Comparison of ENCODE assay signal across 8 cellular contexts in the genomic region with DNA sequence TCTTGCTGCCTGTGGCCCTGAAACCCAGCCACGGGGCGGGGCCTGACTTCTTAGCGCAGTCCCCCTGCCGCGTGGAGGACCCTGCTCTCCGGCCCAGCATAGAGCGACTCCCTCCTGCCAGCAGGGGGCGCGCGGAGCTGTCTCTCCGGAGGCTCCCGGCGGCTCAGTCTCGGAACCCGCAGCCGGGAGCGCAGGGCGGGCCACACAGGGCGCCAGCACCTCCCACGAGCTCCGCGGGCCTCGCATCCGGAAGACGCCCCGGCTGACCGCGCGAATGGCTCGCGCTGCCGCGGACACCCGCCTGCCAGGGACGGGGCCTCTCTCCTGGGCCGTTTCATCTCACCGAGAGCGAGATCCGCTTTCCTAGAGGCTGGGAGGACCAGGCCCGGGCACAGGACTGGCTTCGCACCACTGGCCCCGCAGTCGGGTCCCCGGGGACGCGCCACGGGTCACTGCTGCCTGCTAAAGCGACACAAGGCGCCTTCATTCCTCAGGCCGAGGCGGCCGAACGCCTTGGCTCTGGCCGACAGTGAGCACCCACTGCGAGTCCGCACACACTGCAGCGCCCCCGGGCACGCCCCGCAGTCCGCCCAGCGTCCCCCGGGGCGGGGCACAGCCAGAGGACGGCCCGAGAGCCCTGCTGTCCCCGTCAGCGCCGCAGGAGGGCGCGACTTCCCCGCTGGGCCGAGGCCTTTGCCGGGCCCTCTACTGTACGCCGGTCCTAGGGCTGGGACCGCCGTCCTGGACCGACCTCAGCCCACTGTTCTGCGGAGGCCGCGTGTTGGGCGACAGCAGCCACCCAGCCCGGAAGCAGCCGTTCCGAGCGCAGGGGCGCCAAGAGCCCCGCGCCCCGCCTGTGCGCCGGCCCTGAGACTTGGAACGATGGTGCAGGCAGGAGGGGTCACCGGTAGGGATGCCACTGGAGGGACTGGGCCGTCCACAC. TPM values are rescaled to one million over a fixed set of nuclear protein-coding genes. Genes with fewer than 3 reads are reported as not detected.
DNase-seq lines count a peak whose midpoint lies in the region; ATAC-seq and TF ChIP-seq lines count a peak whose summit lies in the region.

No MANE protein-coding gene starts in this region.

- H3K4me2 ChIP-seq in KMS-11: peak overlapping the region; percentile 84
- peak overlapping the region; percentile 99 for H3K4me2 ChIP-seq in neuronal stem cell (ENCODE audit: insufficient read depth, low read length, poor library complexity, severe bottlenecking)

- H2BK120ac ChIP-seq in neuronal stem cell (ENCODE audit: low read depth, low read length): peak overlapping the region; percentile 84

- peak; percentile 92 for DNase-seq in ELR (ENCODE audit: low read depth)
- peak; percentile 77 for DNase-seq in RWPE1 (ENCODE audit: low spot score)
- peak; percentile 98 for DNase-seq in activated effector memory CD4-positive, alpha-beta T cell treated with anti-CD3 and anti-CD28 coated beads, Interleukin-2, amount 50 U/mL, for 16 hours
- DNase-seq in foreskin keratinocyte: peak; percentile 54 to 74
- DNase-seq in neuronal stem cell (ENCODE audit: low spot score): peak; percentile 91
- peak; percentile 72 for DNase-seq in stromal cell of bone marrow (ENCODE audit: low read depth)

- H3K4ac ChIP-seq in neuronal stem cell (ENCODE audit: low read length): peak overlapping the region; percentile 87

- H3K9ac ChIP-seq in KMS-11 (peak overlapping the region; percentile 79), neuronal stem cell (ENCODE audit: low read depth, low read length, poor library complexity) (peak overlapping the region; percentile 91)

- ATAC-seq in GM21786 (IDR thresholded peaks at IDR 0.05; ENCODE audit: unreplicated experiment) (peak; percentile 89), foreskin keratinocyte (peak; percentile 90)

- H4K20me1 ChIP-seq in KMS-11 (ENCODE audit: insufficient read depth): no peaks in the 10 kb centered on the region

- no peak overlapping the region for H2AK5ac ChIP-seq in neuronal stem cell (ENCODE audit: low read depth, low read length)

- peak overlapping the region; percentile 75 for H2BK5ac ChIP-seq in neuronal stem cell (ENCODE audit: low read length)

- peak overlapping the region; percentile 56 for H3K27ac ChIP-seq in KMS-11
- peak overlapping the region; percentile 91 for H3K27ac ChIP-seq in RWPE1
- H3K27ac ChIP-seq in foreskin keratinocyte: peak overlapping the region; percentile 81
- peak overlapping the region; percentile 42 for H3K27ac ChIP-seq in neuronal stem cell (replicated peaks; ENCODE audit: low read length)

- peak; percentile 65 for TF ChIP-seq CTCF in KMS-11 (conservative IDR thresholded peaks at IDR 0.05; ENCODE audit: low read depth, low read length)
- TF ChIP-seq CTCF in RWPE1 (conservative IDR thresholded peaks at IDR 0.05; ENCODE audit: low read depth): peak; percentile 92
- peak; percentile 99 for TF ChIP-seq CTCF in foreskin keratinocyte (conservative IDR thresholded peaks at IDR 0.05)

- CTCF ChIA-PET in RWPE1 (lab: Yijun Ruan, JAX): interaction anchor here (0.6 to 3.8 kb wide), 29 partner anchors 10 to 294 kb away, joined by 3 to 22 read pairs (median 4); a partner anchor contains a TSS

- H3K36me3 ChIP-seq in KMS-11 (ENCODE audit: insufficient read depth): no peaks in the 10 kb centered on the region
- no peaks in the 10 kb centered on the region for H3K36me3 ChIP-seq in neuronal stem cell (replicated peaks in 1 of 2; ENCODE audit: control insufficient read depth in 2 of 2, insufficient read depth in 2 of 2, low read length in 2 of 2)

- no CpG with 5 or more reads among the region's 96 CpGs for WGBS in neuronal stem cell (ENCODE audit: extremely low coverage in 2 of 2, insufficient read length in 2 of 2, insufficient replicate concordance in 1 of 2), 2 donors

- H3K27me3 ChIP-seq in KMS-11 (ENCODE audit: insufficient read depth, low read depth) (no peaks in the 10 kb centered on the region), foreskin keratinocyte (no peaks in the 10 kb centered on the region), neuronal stem cell (ENCODE audit: control insufficient read depth in 3 of 3, insufficient read depth in 3 of 3, low read depth in 1 of 3, low read length in 3 of 3) (peaks cover 0 to 18% (median 0%) of the 10 kb centered on the region in 3 experiments)

- peak overlapping the region; percentile 84 for H3K14ac ChIP-seq in neuronal stem cell (ENCODE audit: low read length)

- H3K4me1 ChIP-seq in KMS-11 (ENCODE audit: low read depth, poor library complexity, severe bottlenecking) (no peaks in the 10 kb centered on the region), foreskin keratinocyte (no peaks in the 10 kb centered on the region), neuronal stem cell (ENCODE audit: control insufficient read depth in 2 of 2, insufficient read depth in 1 of 2, low read depth in 1 of 2, low read length in 2 of 2) (peaks cover 0 to 22% of the 10 kb centered on the region in 2 donors)

- peak overlapping the region; percentile 98 for H3K18ac ChIP-seq in neuronal stem cell (ENCODE audit: low read length)

- no peak overlapping the region for H4K8ac ChIP-seq in neuronal stem cell (ENCODE audit: low read depth, low read length)

- H3K23ac ChIP-seq in neuronal stem cell (ENCODE audit: low read depth, low read length, poor library complexity): peak overlapping the region; percentile 78

- H3K9me3 ChIP-seq in neuronal stem cell (replicated peaks in 1 of 2; ENCODE audit: control insufficient read depth in 2 of 2, insufficient read depth in 1 of 2, low read depth in 1 of 2, low read length in 2 of 2): no peaks in the 10 kb centered on the region

- no peak overlapping the region for H4K91ac ChIP-seq in neuronal stem cell (ENCODE audit: low read depth, low read length, poor library complexity)

- H3K4me3 ChIP-seq in KMS-11 (IDR thresholded peaks at IDR 0.05; ENCODE audit: insufficient read depth, low read depth, low read length) (no peak overlapping the region), neuronal stem cell (ENCODE audit: low read length in 2 of 2) (peak overlapping the region; percentile 65 to 91)

- H2BK15ac ChIP-seq in neuronal stem cell (ENCODE audit: low read length): peak overlapping the region; percentile 99

- H3K79me2 ChIP-seq in KMS-11 (ENCODE audit: insufficient read depth, low read depth): no peaks in the 10 kb centered on the region

- H2BK12ac ChIP-seq in neuronal stem cell (ENCODE audit: low read length): no peak overlapping the region

- H2AFZ ChIP-seq in KMS-11 (ENCODE audit: low read depth) (peak overlapping the region; percentile 96), neuronal stem cell (ENCODE audit: low read length) (peak overlapping the region; percentile 100)

- POLR2A ChIA-PET in RWPE1 (lab: Yijun Ruan, JAX; ENCODE audit: low non-redundant PET): interaction anchor here (0.6 kb wide), 1 partner anchor 53 kb away, joined by 5 read pairs; no protein-coding TSS in a partner anchor

- peaks cover 1% of the 10 kb centered on the region for H3K79me1 ChIP-seq in neuronal stem cell (ENCODE audit: low read depth, low read length)

RNA-seq across cellular contexts. Expression of a gene that starts 39.0 kb away (rescaled TPM):
- 22.5 and 22.9 TPM in 2 replicates for total RNA-seq in foreskin keratinocyte
- 13.8 and 14.1 TPM in 2 replicates for polyA plus RNA-seq in foreskin keratinocyte
- 38.1 TPM for polyA plus RNA-seq in neuronal stem cell (2013, experiment 1 of 2)
- polyA plus RNA-seq in neuronal stem cell (2013, experiment 2 of 2): 36.3 TPM

RNA-seq across cellular contexts. Expression of a gene that starts 42.4 kb away (rescaled TPM):
- not detected in 2 replicates for total RNA-seq in foreskin keratinocyte
- polyA plus RNA-seq in foreskin keratinocyte: not detected in 2 replicates
- 0.01 TPM for polyA plus RNA-seq in neuronal stem cell (2013, experiment 1 of 2)
- polyA plus RNA-seq in neuronal stem cell (2013, experiment 2 of 2): not detected
